Comparison of ENCODE assay signal across 15 cellular contexts in the genomic region with DNA sequence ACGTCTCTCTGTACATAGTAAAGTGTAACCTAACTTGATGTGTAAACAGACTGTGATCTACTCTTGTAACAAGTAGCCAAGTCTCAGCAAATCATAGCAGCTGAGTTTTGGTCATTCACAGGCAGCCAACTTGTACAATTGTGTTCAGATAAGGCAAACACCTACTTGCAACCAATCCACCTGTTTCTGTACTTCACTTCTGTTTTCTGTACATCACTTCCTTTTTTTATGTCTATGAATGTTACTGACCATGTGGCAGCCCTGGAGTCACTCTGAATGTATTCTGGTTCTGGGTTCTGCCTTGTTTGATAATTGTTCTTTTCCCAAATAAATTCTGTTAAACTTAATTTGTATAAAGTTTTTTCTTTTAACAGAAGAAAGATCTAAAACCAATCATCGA.
DNase-seq lines count a peak whose midpoint lies in the region; ATAC-seq lines count a peak whose summit lies in the region.
"Had no signal": no experiment of that assay in that cellular context is flagged by ENCODE, and none has a peak within 500 bp of the region (broad histone marks: within the 10 kb centered on the region; RNA-seq: fewer than 3 reads in every experiment).

No MANE protein-coding gene starts in this region.

- DNase-seq in KBM-7 (peak; percentile 12), germinal center (ENCODE audit: low spot score) (peak; percentile 23), foreskin melanocyte (no peak)
- DNase-seq in activated CD4-positive, alpha-beta T cell treated with anti-CD3 and anti-CD28 coated beads for 4 hours: no peak
- no peak for DNase-seq in activated CD4-positive, alpha-beta T cell treated with anti-CD3 and anti-CD28 coated beads for 1 hour
- DNase-seq: activated naive CD4-positive, alpha-beta T cell treated with Interleukin-2 at 50 U/mL for 16 hours; activated T-cell treated with anti-CD3 and anti-CD28 coated beads for 4 hours; NCI-H187 treated with DMSO at 0.1 percent for 48 hours; NCI-H510A treated with DMSO at 0.1 percent for 48 hours; spleen; thyroid gland had no signal

- in situ Hi-C loops in KBM-7 (cut with MboI; ENCODE audit: low pct_unique_long_range_greater_than_20kb, low sequenced_read_pairs): loop anchor here (25.0 kb wide), 1 partner anchor 91 kb away; the partner anchor contains the start of gene INSL6

- ATAC-seq in GM18519 (IDR thresholded peaks at IDR 0.05; ENCODE audit: low FRiP score, unreplicated experiment): peak; percentile 81
- ATAC-seq in HG02610 (IDR thresholded peaks at IDR 0.05; ENCODE audit: unreplicated experiment): peak; percentile 51
- ATAC-seq: Panc1, SK-N-SH treated with all-trans-retinoic acid at 6 μM for 48 hours had no signal

Comparison
In these comparisons a context has a peak if more than half of its experiments do, and no peak if none do; other contexts are left out.
1. DNase-seq: peak in KBM-7 (single experiment) and germinal center (single experiment); none in activated CD4-positive, alpha-beta T cell treated with anti-CD3 and anti-CD28 coated beads for 4 hours (0 of 2), foreskin melanocyte (single experiment) and activated CD4-positive, alpha-beta T cell treated with anti-CD3 and anti-CD28 coated beads for 1 hour (single experiment).